Comparison of ENCODE assay signal across 20 cellular contexts in the genomic region with DNA sequence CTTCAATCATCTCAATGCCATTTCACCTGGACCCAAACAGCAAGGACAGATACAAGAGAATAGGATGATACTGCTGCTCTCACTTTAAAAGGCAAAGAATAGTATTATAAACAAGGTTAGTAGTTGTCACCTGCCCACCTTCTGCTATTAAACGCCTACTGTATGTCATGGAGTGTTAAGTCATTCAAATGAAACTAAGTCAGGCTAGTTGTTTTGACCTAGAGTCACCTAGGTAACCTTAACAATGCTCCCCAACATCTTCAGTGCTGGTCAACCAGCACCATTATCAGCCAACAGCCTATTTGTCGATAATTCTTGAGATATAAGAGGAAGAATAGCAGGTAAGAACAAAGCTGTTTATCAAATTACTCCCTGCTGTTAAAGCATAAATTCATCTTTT. TPM values are rescaled to one million over a fixed set of nuclear protein-coding genes. Genes with fewer than 3 reads are reported as not detected.
A peak's percentile ranks its signal among the peaks of the same experiment; 100 is the strongest.
DNase-seq lines count a peak whose midpoint lies in the region; ATAC-seq, FAIRE-seq and TF ChIP-seq lines count a peak whose summit lies in the region.
"Had no signal": no experiment of that assay in that cellular context is flagged by ENCODE, and none has a peak within 500 bp of the region (broad histone marks: within the 10 kb centered on the region; RNA-seq: fewer than 3 reads in every experiment).

No MANE protein-coding gene starts in this region.

- peaks cover 72% of the 10 kb centered on the region for H3K36me3 Mint-ChIP-seq in activated T-cell treated with anti-CD3 and anti-CD28 coated beads, Interleukin-2, amount 50 U/mL, for 24 hours (ENCODE audit: low read depth)
- peaks cover 0 to 57% (median 14%) of the 10 kb centered on the region in 3 donors for H3K36me3 Mint-ChIP-seq in naive thymus-derived CD8-positive, alpha-beta T cell

- H3K56ac ChIP-seq in H1 (replicated peaks; ENCODE audit: insufficient read length, low read depth, low read length), result no peak overlapping the region

- peaks cover 0 to 21% (median 3%) of the 10 kb centered on the region in 4 experiments; a peak in 4 of 8 replicates for H3K36me3 ChIP-seq in H1 (ENCODE audit: control insufficient read depth in 2 of 4, insufficient read depth in 4 of 4, low read length in 3 of 4)

- H2BK12ac ChIP-seq in H1 (ENCODE audit: low read depth, low read length), result no peak overlapping the region

- DNase-seq in activated T-cell treated with anti-CD3 and anti-CD28 coated beads, Interleukin-2, amount 50 U/mL, for 24 hours, result no peak
- no peak for DNase-seq in activated T-cell treated with anti-CD3 and anti-CD28 coated beads for 4 hours
- no peak for DNase-seq in H1 (ENCODE audit: low read depth in 1 of 2, low spot score in 2 of 2)
- no peak for DNase-seq in naive thymus-derived CD8-positive, alpha-beta T cell
- no peak for DNase-seq in anterior cingulate cortex (lab: John Stamatoyannopoulos, UW)
- DNase-seq: COR-L47; DMS153; NCI-H1105; NCI-H187 treated with DMSO at 0.1 percent for 48 hours; NCI-H446; NCI-H69; NK-92 treated with Interleukin-12 subunit alpha and Interleukin-12 subunit beta, amount 100 ng/mL, for 24 hours; OCI-M1; SHP77 treated with DMSO at 0.1 percent for 48 hours had no signal

- no peaks in the 10 kb centered on the region for H3K27me3 ChIP-seq in H1 (replicated peaks in 1 of 4; ENCODE audit: control insufficient read depth in 3 of 4, extremely low read depth in 1 of 4, insufficient read depth in 3 of 4, low read length in 3 of 4)
- H3K27me3 ChIP-seq: BLaER1 had no signal

- no peak overlapping the region for H3K27ac ChIP-seq in H1 (ENCODE audit: low read depth, low read length)
- H3K27ac ChIP-seq: BLaER1 had no signal

- no peak overlapping the region for H3K4ac ChIP-seq in H1 (replicated peaks; ENCODE audit: insufficient read length, low read depth, low read length)

- H4K91ac ChIP-seq in H1 (replicated peaks; ENCODE audit: insufficient read length, low read length), result no peak overlapping the region

- no peak overlapping the region for H3K14ac ChIP-seq in H1 (ENCODE audit: insufficient read length)

- no peak overlapping the region for H2BK120ac ChIP-seq in H1 (replicated peaks; ENCODE audit: low read depth, low read length)

- CTCF ChIA-PET in H1 (lab: Charles Lee; ENCODE audit: partially characterized antibody), result no interaction called here

- POLR2A ChIA-PET in H1 (lab: Charles Lee; ENCODE audit: partially characterized antibody), result no interaction called here
- POLR2A ChIA-PET in naive thymus-derived CD8-positive, alpha-beta T cell (lab: Charles Lee), result no interaction called here

- no peak overlapping the region for H2BK15ac ChIP-seq in H1 (ENCODE audit: low read length)

- H2BK20ac ChIP-seq in H1 (ENCODE audit: low read length), result no peak overlapping the region

- 82% methylated on average over 2 of the region's 2 CpGs; no CpG with 5 or more reads in 1 of the 2 experiments for WGBS in H1 (ENCODE audit: extremely low coverage in 1 of 2, insufficient coverage in 1 of 2, insufficient read length in 1 of 2, insufficient replicate concordance in 2 of 2, low coverage in 1 of 2, low lambda C conversion rate in 2 of 2, missing lambda C conversion rate in 1 of 2), 2 experiments

- no peaks in the 10 kb centered on the region for H3K27me3 Mint-ChIP-seq in activated T-cell treated with anti-CD3 and anti-CD28 coated beads, Interleukin-2, amount 50 U/mL, for 24 hours
- no peaks in the 10 kb centered on the region for H3K27me3 Mint-ChIP-seq in naive thymus-derived CD8-positive, alpha-beta T cell
- H3K27me3 Mint-ChIP-seq: IgD-negative memory B cell had no signal

- TF ChIP-seq POLR2A in H1 (IDR thresholded peaks at IDR 0.05; ENCODE audit: control extremely low read depth in 1 of 2, low read depth in 2 of 2, low read length in 2 of 2), result no peak

- no peak overlapping the region for H3K4me3 ChIP-seq in H1 (ENCODE audit: extremely low read depth in 1 of 4, insufficient read depth in 2 of 4, low read depth in 3 of 4, low read length in 4 of 4)
- H3K4me3 ChIP-seq: BLaER1 had no signal

- H3K4me1 ChIP-seq in H1 (replicated peaks in 1 of 4; ENCODE audit: control insufficient read depth in 3 of 4, insufficient read depth in 4 of 4, low read length in 3 of 4), result peaks cover 0 to 2% (median 0%) of the 10 kb centered on the region in 4 experiments; a peak in 1 of 7 replicates

- FAIRE-seq in H1 (lab: Jason Lieb, UNC), result peak; percentile 52

- ATAC-seq in HG02938 (IDR thresholded peaks at IDR 0.05; ENCODE audit: unreplicated experiment), result peak; percentile 45
- no peak for ATAC-seq in naive thymus-derived CD8-positive, alpha-beta T cell
- ATAC-seq in GM19324 (IDR thresholded peaks at IDR 0.05; ENCODE audit: low FRiP score, unreplicated experiment), result no peak
- no peak for ATAC-seq in HG03139 (IDR thresholded peaks at IDR 0.05; ENCODE audit: unreplicated experiment)
- ATAC-seq: SK-N-SH treated with all-trans-retinoic acid at 6 μM for 48 hours had no signal

- H3K9ac ChIP-seq in H1 (replicated peaks in 1 of 4; ENCODE audit: extremely low read depth in 1 of 4, low read depth in 3 of 4, low read length in 3 of 4), result no peak overlapping the region
- H3K9ac ChIP-seq: BLaER1 had no signal

- no peak for TF ChIP-seq EP300 in H1 (IDR thresholded peaks at IDR 0.05; ENCODE audit: borderline replicate concordance in 1 of 2, low read depth in 2 of 2, low read length in 2 of 2)

- H3K79me2 ChIP-seq in H1 (ENCODE audit: control insufficient read depth in 1 of 2, insufficient read depth in 2 of 2, low read length in 2 of 2), result peaks cover 0 to 68% of the 10 kb centered on the region in 2 experiments; a peak in 2 of 4 replicates

- H4K5ac ChIP-seq in H1 (ENCODE audit: insufficient read length, low read depth, low read length), result no peak overlapping the region

- H3K27ac Mint-ChIP-seq in activated T-cell treated with anti-CD3 and anti-CD28 coated beads, Interleukin-2, amount 50 U/mL, for 24 hours, result peak overlapping the region; percentile 30
- peak overlapping the region in 9 of 10 donors; percentile 1 to 76 (median 34) for H3K27ac Mint-ChIP-seq in naive thymus-derived CD8-positive, alpha-beta T cell

- no peak overlapping the region for H4K8ac ChIP-seq in H1 (ENCODE audit: extremely low read depth, insufficient read depth, low read length)

- peaks cover 46% of the 10 kb centered on the region for H3K4me1 Mint-ChIP-seq in activated T-cell treated with anti-CD3 and anti-CD28 coated beads, Interleukin-2, amount 50 U/mL, for 24 hours (ENCODE audit: low read depth)
- peaks cover 20 to 50% (median 44%) of the 10 kb centered on the region in 4 donors for H3K4me1 Mint-ChIP-seq in naive thymus-derived CD8-positive, alpha-beta T cell

- no peaks in the 10 kb centered on the region for H3K9me3 Mint-ChIP-seq in activated T-cell treated with anti-CD3 and anti-CD28 coated beads, Interleukin-2, amount 50 U/mL, for 24 hours
- no peaks in the 10 kb centered on the region for H3K9me3 Mint-ChIP-seq in naive thymus-derived CD8-positive, alpha-beta T cell
- H3K9me3 Mint-ChIP-seq: IgD-negative memory B cell had no signal

- no peaks in the 10 kb centered on the region for H3K23me2 ChIP-seq in H1 (ENCODE audit: low read depth, low read length)

- no peak overlapping the region for H3K18ac ChIP-seq in H1 (ENCODE audit: extremely low read depth, low read length)

- H3K4me3 Mint-ChIP-seq in activated T-cell treated with anti-CD3 and anti-CD28 coated beads, Interleukin-2, amount 50 U/mL, for 24 hours, result no peak overlapping the region
- H3K4me3 Mint-ChIP-seq in naive thymus-derived CD8-positive, alpha-beta T cell, result no peak overlapping the region
- H3K4me3 Mint-ChIP-seq: IgD-negative memory B cell had no signal

- no peak for TF ChIP-seq CTCF in H1 (IDR thresholded peaks at IDR 0.05; ENCODE audit: control extremely low read depth in 1 of 3, insufficient read depth in 1 of 3, low read depth in 1 of 3, low read length in 3 of 3)

- no peak overlapping the region for H2AFZ ChIP-seq in H1 (ENCODE audit: low read length)

- no peaks in the 10 kb centered on the region for H3K9me3 ChIP-seq in H1 (ENCODE audit: insufficient read depth in 2 of 2, low read depth in 1 of 2, low read length in 1 of 2)
- H3K9me3 ChIP-seq: BLaER1 had no signal

- H4K20me1 ChIP-seq in H1 (replicated peaks in 1 of 2; ENCODE audit: control insufficient read depth in 1 of 2, insufficient read depth in 2 of 2, low read length in 2 of 2), result peaks cover 3 to 6% of the 10 kb centered on the region in 2 experiments

- no peak overlapping the region for H3K23ac ChIP-seq in H1 (ENCODE audit: insufficient read length)

- H3K79me1 ChIP-seq in H1 (ENCODE audit: low read depth, low read length), result 0 out of 2 replicates have a peak, but pooled peaks cover 2% of the 10 kb centered on the region

- H2AK5ac ChIP-seq in H1 (ENCODE audit: low read depth, low read length), result no peak overlapping the region

- H3K4me2 ChIP-seq in H1 (ENCODE audit: insufficient read depth in 1 of 2, low read depth in 2 of 2, low read length in 2 of 2), result no peak overlapping the region
- H3K4me2 ChIP-seq: BLaER1 had no signal

- no peak overlapping the region for H2BK5ac ChIP-seq in H1 (ENCODE audit: low read depth, low read length)

- TF ChIP-seq RAD21 in H1 (IDR thresholded peaks at IDR 0.05 in 1 of 2, conservative IDR thresholded peaks at IDR 0.05 in 1 of 2; ENCODE audit: low read depth in 2 of 2, low read length in 2 of 2), result no peak

RNA-seq across cellular contexts. Expression of gene TRIP12, which starts 39.2 kb away (rescaled TPM):
- total RNA-seq in H1 (2021; fragmentation: NEBNext Ultra II Directional; extraction: Animal tissue kit (Norgen Biotek cat#: 25700)), result 155 and 174 TPM in 2 replicates
- 18.7 and 23.1 TPM in 2 replicates for polyA plus RNA-seq in H1 (2011; rRNA removed)
- 36.2 TPM for polyA plus RNA-seq in H1 (2011; cell fraction: cytosol; rRNA removed)
- 64.4 TPM for polyA plus RNA-seq in H1 (2011; cell fraction: nucleus; rRNA removed)
- polyA plus RNA-seq in H1 (2012, experiment 1 of 2), result 46.3 to 72.2 TPM (median 63.1 TPM) in 4 replicates
- 2.9 TPM for polyA plus RNA-seq in H1 (2012, experiment 2 of 2)
- polyA plus RNA-seq in H1 (2013, experiment 1 of 2), result 53.9 TPM
- 55.4 TPM for polyA plus RNA-seq in H1 (2013, experiment 2 of 2)
- polyA minus RNA-seq in H1 (2011; rRNA and poly(A)+ RNA removed), result 214 and 256 TPM in 2 replicates
- polyA minus RNA-seq in H1 (2011; cell fraction: cytosol; rRNA and poly(A)+ RNA removed), result 133 TPM
- 237 TPM for polyA minus RNA-seq in H1 (2011; cell fraction: nucleus; rRNA and poly(A)+ RNA removed)
- total RNA-seq in naive thymus-derived CD8-positive, alpha-beta T cell, result 100 to 1,000 TPM; 215 to 221 TPM
- polyA plus RNA-seq in naive thymus-derived CD8-positive, alpha-beta T cell, result 10 to 100 TPM; 32.2 to 45.2 (median 41.2) TPM

RNA-seq across cellular contexts. Expression of gene FBXO36, which starts 39.7 kb away (rescaled TPM):
- 2.8 and 3.4 TPM in 2 replicates for total RNA-seq in H1 (2021; fragmentation: NEBNext Ultra II Directional; extraction: Animal tissue kit (Norgen Biotek cat#: 25700))
- 2.2 and 3.4 TPM in 2 replicates for polyA plus RNA-seq in H1 (2011; rRNA removed)
- 3.7 TPM for polyA plus RNA-seq in H1 (2011; cell fraction: cytosol; rRNA removed)
- 2.1 TPM for polyA plus RNA-seq in H1 (2011; cell fraction: nucleus; rRNA removed)
- 2.7 to 3.3 TPM (median 2.8 TPM) in 4 replicates for polyA plus RNA-seq in H1 (2012, experiment 1 of 2)
- 1.3 TPM for polyA plus RNA-seq in H1 (2012, experiment 2 of 2)
- 2.3 TPM for polyA plus RNA-seq in H1 (2013, experiment 1 of 2)
- polyA plus RNA-seq in H1 (2013, experiment 2 of 2), result 2.2 TPM
- polyA minus RNA-seq in H1 (2011; rRNA and poly(A)+ RNA removed), result 7.1 and 8.6 TPM in 2 replicates
- polyA minus RNA-seq in H1 (2011; cell fraction: cytosol; rRNA and poly(A)+ RNA removed), result 3.2 TPM
- polyA minus RNA-seq in H1 (2011; cell fraction: nucleus; rRNA and poly(A)+ RNA removed), result 5.4 TPM
- 1 to 10 TPM; 1.2 to 1.5 TPM for total RNA-seq in naive thymus-derived CD8-positive, alpha-beta T cell
- 1 to 10 TPM in 2 of 3 donors, under 1 TPM in 1; 0.32 to 1.5 (median 1.4) TPM for polyA plus RNA-seq in naive thymus-derived CD8-positive, alpha-beta T cell
